Comparison of ENCODE assay signal across 7 cellular contexts in the genomic region with DNA sequence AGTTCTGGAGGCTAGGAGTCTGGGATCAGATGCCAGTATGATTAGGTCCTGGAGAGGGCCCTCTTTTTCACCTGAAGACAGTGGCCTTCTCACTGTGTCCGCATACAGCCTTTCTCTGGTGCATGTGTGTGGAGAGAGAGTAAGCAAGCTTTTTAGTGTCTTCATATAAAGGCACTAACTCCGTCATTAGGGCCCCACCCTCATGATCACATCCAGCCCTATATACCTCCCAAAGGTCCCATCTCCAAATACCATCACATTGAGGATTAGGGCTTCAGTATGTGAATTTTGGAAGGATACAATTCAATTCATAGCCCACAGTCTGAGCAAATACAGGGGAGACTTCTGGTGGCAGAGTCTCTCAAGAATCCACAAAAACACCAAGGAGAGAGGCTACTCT.
"Had no signal": no experiment of that assay in that cellular context is flagged by ENCODE, and none has a peak within 500 bp of the region (broad histone marks: within the 10 kb centered on the region; RNA-seq: fewer than 3 reads in every experiment).

No MANE protein-coding gene starts in this region.

- H3K4me2 ChIP-seq: GM23338 had no signal

- DNase-seq: H9, HCEC 1CT, KG1 had no signal

- ATAC-seq: GM23338 had no signal

- H3K4me3 ChIP-seq: GM23338 had no signal

- H2AFZ ChIP-seq: GM23338 had no signal

- H3K27ac ChIP-seq: HL-60 had no signal

- FAIRE-seq: H1, H54 had no signal
